8 cellular contexts compared by ENCODE assay signal in the genomic region with DNA sequence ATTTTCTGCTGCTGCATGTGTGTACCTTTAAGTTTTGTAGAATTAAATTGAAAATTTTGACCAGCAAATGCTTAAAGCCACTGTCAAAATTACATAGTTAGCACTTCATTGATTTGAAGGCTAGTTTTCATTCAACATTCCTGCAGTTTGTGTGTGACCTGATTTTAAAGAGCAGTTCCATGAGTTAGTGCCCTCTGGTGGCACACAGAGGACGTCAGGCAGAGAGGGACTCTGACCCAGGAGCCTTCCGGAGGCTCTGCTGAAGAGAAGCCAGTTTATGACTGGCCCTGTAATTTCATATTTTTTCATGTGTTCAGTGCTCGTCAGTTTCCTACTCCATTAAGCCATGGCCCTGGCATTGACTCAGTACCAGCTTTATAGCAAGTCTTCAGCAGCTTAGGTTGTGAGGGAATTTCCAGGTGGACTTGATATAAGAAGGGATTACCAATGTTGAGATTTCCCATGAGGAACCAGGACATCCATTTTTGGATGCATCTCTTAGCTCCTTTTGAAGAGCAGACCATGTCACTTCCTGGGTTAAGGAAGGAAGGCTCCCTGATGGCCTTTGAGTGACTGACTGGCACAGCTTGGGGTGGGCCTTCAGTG.
DNase-seq lines count a peak whose midpoint lies in the region; TF ChIP-seq lines count a peak whose summit lies in the region.

No MANE protein-coding gene starts in this region.

- TF ChIP-seq POLR2A in tibial nerve (IDR thresholded peaks at IDR 0.05), result no peak

- peaks cover 0 to 22% (median 0%) of the 10 kb centered on the region in 3 donors for H3K36me3 ChIP-seq in tibial nerve

- 11 to 21% methylated on average over 3 of the region's 3 CpGs for WGBS in tibial nerve, 2 donors

- H3K4me3 ChIP-seq in WI38 (ENCODE audit: low read depth, low read length) (no peak overlapping the region), epithelial cell of proximal tubule (ENCODE audit: low read depth, low read length) (no peak overlapping the region), tibial nerve (no peak overlapping the region)

- TF ChIP-seq CTCF in WI38 (IDR thresholded peaks at IDR 0.05; ENCODE audit: low read depth, low read length) (peak; percentile 75), epithelial cell of proximal tubule (conservative IDR thresholded peaks at IDR 0.05; ENCODE audit: low read depth, low read length) (peak; percentile 90), tibial nerve (IDR thresholded peaks at IDR 0.05) (peak; percentile 56 to 73 (median 63))

- TF ChIP-seq EP300 in tibial nerve (IDR thresholded peaks at IDR 0.05), result no peak

- intact Hi-C loops in posterior vena cava (cut with DNase I), result loop anchor here (5.0 to 10.0 kb wide), 2 partner anchors 165 to 168 kb away; no protein-coding TSS in a partner anchor

- H3K4me1 ChIP-seq in tibial nerve, result peaks cover 0 to 4% (median 0%) of the 10 kb centered on the region in 4 donors

- H3K9me3 ChIP-seq in tibial nerve, result no peaks in the 10 kb centered on the region

- DNase-seq in activated gamma-delta T cell treated with Interleukin-2 at 50 U/mL for 16 hours (peak; percentile 26), activated gamma-delta T cell (lab: John Stamatoyannopoulos, UW) (no peak), NCI-H146 (lab: John Stamatoyannopoulos, UW) (peak; percentile 8), epithelial cell of proximal tubule (ENCODE audit: low read depth) (no peak), mucosa of gallbladder (ENCODE audit: low spot score) (peak; percentile 60), tibial nerve (ENCODE audit: low spot score in 2 of 2) (peak in 1 of 2 donors; percentile 51), posterior vena cava (ENCODE audit: low spot score) (no peak)

- H3K27me3 ChIP-seq in tibial nerve, result no peaks in the 10 kb centered on the region

- H3K27ac ChIP-seq in tibial nerve, result no peak overlapping the region

Comparison
In these comparisons a context has a peak if more than half of its experiments do, and no peak if none do; other contexts are left out.
1. DNase-seq: peak in activated gamma-delta T cell treated with Interleukin-2 at 50 U/mL for 16 hours (single experiment), NCI-H146 (single experiment) and mucosa of gallbladder (single experiment); none in activated gamma-delta T cell (single experiment), epithelial cell of proximal tubule (single experiment) and posterior vena cava (single experiment).
2. Peak in every context shown above with its lines, with median percentiles within 50 percentile points of each other: CTCF ChIP-seq.